ENCODE assay signal across 12 cellular contexts in genomic region chr4:152304220-152304619, GRCh38.
DNase-seq lines count a peak whose midpoint lies in the region; ATAC-seq and TF ChIP-seq lines count a peak whose summit lies in the region.
"Had no signal": no experiment of that assay in that cellular context is flagged by ENCODE, and none has a peak within 500 bp of the region (broad histone marks: within the 10 kb centered on the region; RNA-seq: fewer than 3 reads in every experiment).

No MANE protein-coding gene starts in this region.

- TF ChIP-seq POLR2A in GM19099 (IDR thresholded peaks at IDR 0.05; ENCODE audit: extremely low read depth, insufficient read length, low read depth), result peak; percentile 37

- no peaks in the 10 kb centered on the region for H3K36me3 Mint-ChIP-seq in activated T-helper 2 cell treated with anti-CD3 and anti-CD28 coated beads, Interferon-gamma antibody, Interleukin-2, Interleukin-4, amounts not matched to agents 10 μg/mL and 5 μg/mL and 100 μg/mL, durations not matched to agents 14 hours and 24 hours and 36 hours (ENCODE audit: low read depth)
- no peaks in the 10 kb centered on the region for H3K36me3 Mint-ChIP-seq in natural killer cell

- H3K4me3 ChIP-seq in AG10803 (ENCODE audit: low read length) (no peak overlapping the region), heart right ventricle (no peak overlapping the region)
- H3K4me3 ChIP-seq: dorsolateral prefrontal cortex, lower lobe of right lung, Peyer's patch had no signal

- DNase-seq in AG10803 (ENCODE audit: low read depth) (peak; percentile 18), NOMO-1 treated with DMSO at 0.1 percent for 48 hours (lab: John Stamatoyannopoulos, UW; ENCODE audit: unreplicated experiment) (peak; percentile 56), natural killer cell (no peak), cerebellar nuclear complex (lab: John Stamatoyannopoulos, UW) (no peak), heart right ventricle (no peak)
- no peak for DNase-seq in activated T-helper 2 cell treated with anti-CD3 and anti-CD28 coated beads, Interferon-gamma antibody, Interleukin-2, Interleukin-4, amounts not matched to agents 10 μg/mL and 5 μg/mL and 100 μg/mL, durations not matched to agents 14 hours and 24 hours and 36 hours (ENCODE audit: low spot score)
- DNase-seq: dorsolateral prefrontal cortex; lower lobe of right lung; Peyer's patch; stimulated activated CD4-positive, alpha-beta T cell treated with anti-CD3 and anti-CD28 coated beads, Interleukin-4, amount 100 ng/mL, for 1 hour had no signal

- H3K9me3 Mint-ChIP-seq in activated T-helper 2 cell treated with anti-CD3 and anti-CD28 coated beads, Interferon-gamma antibody, Interleukin-2, Interleukin-4, amounts not matched to agents 10 μg/mL and 5 μg/mL and 100 μg/mL, durations not matched to agents 14 hours and 24 hours and 36 hours, result no peaks in the 10 kb centered on the region
- no peaks in the 10 kb centered on the region for H3K9me3 Mint-ChIP-seq in natural killer cell

- ATAC-seq in HG02884 (IDR thresholded peaks at IDR 0.05; ENCODE audit: unreplicated experiment) (peak; percentile 84), natural killer cell (no peak), heart right ventricle (no peak)
- ATAC-seq: lower lobe of right lung had no signal

- no peaks in the 10 kb centered on the region for H3K27me3 ChIP-seq in heart right ventricle
- H3K27me3 ChIP-seq: dorsolateral prefrontal cortex, Peyer's patch had no signal

- no peak overlapping the region for H3K27ac ChIP-seq in heart right ventricle
- H3K27ac ChIP-seq: lower lobe of right lung, Peyer's patch had no signal

- peaks cover 2% of the 10 kb centered on the region for H3K27me3 Mint-ChIP-seq in activated T-helper 2 cell treated with anti-CD3 and anti-CD28 coated beads, Interferon-gamma antibody, Interleukin-2, Interleukin-4, amounts not matched to agents 10 μg/mL and 5 μg/mL and 100 μg/mL, durations not matched to agents 14 hours and 24 hours and 36 hours (ENCODE audit: low read depth)
- H3K27me3 Mint-ChIP-seq in natural killer cell (ENCODE audit: low read depth in 2 of 2), result peaks cover 0 to 8% of the 10 kb centered on the region in 2 donors

- no peaks in the 10 kb centered on the region for H3K36me3 ChIP-seq in heart right ventricle
- H3K36me3 ChIP-seq: lower lobe of right lung, Peyer's patch had no signal

- H3K4me1 ChIP-seq in heart right ventricle, result no peaks in the 10 kb centered on the region
- H3K4me1 ChIP-seq: lower lobe of right lung, Peyer's patch had no signal

- H3K4me1 Mint-ChIP-seq in activated T-helper 2 cell treated with anti-CD3 and anti-CD28 coated beads, Interferon-gamma antibody, Interleukin-2, Interleukin-4, amounts not matched to agents 10 μg/mL and 5 μg/mL and 100 μg/mL, durations not matched to agents 14 hours and 24 hours and 36 hours (ENCODE audit: low read depth), result no peaks in the 10 kb centered on the region
- H3K4me1 Mint-ChIP-seq in natural killer cell, result no peaks in the 10 kb centered on the region

- intact Hi-C loops in activated T-helper 2 cell treated with anti-CD3 and anti-CD28 coated beads, Interferon-gamma antibody, Interleukin-2, Interleukin-4, amounts not matched to agents 10 μg/mL and 5 μg/mL and 100 μg/mL, durations not matched to agents 14 hours and 24 hours and 36 hours (cut with micrococcal nuclease), result no loop called here
- intact Hi-C loops in natural killer cell (cut with micrococcal nuclease) (no loop called here), heart right ventricle (cut with DNase I) (no loop called here)

- H3K9me3 ChIP-seq in heart right ventricle, result no peaks in the 10 kb centered on the region
- H3K9me3 ChIP-seq: lower lobe of right lung, Peyer's patch had no signal

- no peak overlapping the region for H3K4me3 Mint-ChIP-seq in activated T-helper 2 cell treated with anti-CD3 and anti-CD28 coated beads, Interferon-gamma antibody, Interleukin-2, Interleukin-4, amounts not matched to agents 10 μg/mL and 5 μg/mL and 100 μg/mL, durations not matched to agents 14 hours and 24 hours and 36 hours (ENCODE audit: low read depth)
- no peak overlapping the region for H3K4me3 Mint-ChIP-seq in natural killer cell

- TF ChIP-seq CTCF in AG10803 (conservative IDR thresholded peaks at IDR 0.05; ENCODE audit: low read length) (no peak), natural killer cell (IDR thresholded peaks at IDR 0.05) (no peak), heart right ventricle (IDR thresholded peaks at IDR 0.05) (no peak)

- H3K27ac Mint-ChIP-seq in activated T-helper 2 cell treated with anti-CD3 and anti-CD28 coated beads, Interferon-gamma antibody, Interleukin-2, Interleukin-4, amounts not matched to agents 10 μg/mL and 5 μg/mL and 100 μg/mL, durations not matched to agents 14 hours and 24 hours and 36 hours, result no peak overlapping the region
- H3K27ac Mint-ChIP-seq in natural killer cell, result no peak overlapping the region

- WGBS in heart right ventricle, 2 donors, result 77 to 84% methylated on average over 5 of the region's 5 CpGs

Comparison
In these comparisons a context has a peak if more than half of its experiments do, and no peak if none do; other contexts are left out.
1. DNase-seq: peak in AG10803 (single experiment) and NOMO-1 treated with DMSO at 0.1 percent for 48 hours (single experiment); none in activated T-helper 2 cell treated with anti-CD3 and anti-CD28 coated beads, Interferon-gamma antibody, Interleukin-2, Interleukin-4, amounts not matched to agents 10 μg/mL and 5 μg/mL and 100 μg/mL, durations not matched to agents 14 hours and 24 hours and 36 hours (single experiment), natural killer cell (single experiment), cerebellar nuclear complex (0 of 2) and heart right ventricle (0 of 2).